ENCODE assay signal across 24 cellular contexts in genomic region chr11:85028329-85029101, GRCh38.
"Had no signal": no experiment of that assay in that cellular context is flagged by ENCODE, and none has a peak within 500 bp of the region (broad histone marks: within the 10 kb centered on the region; RNA-seq: fewer than 3 reads in every experiment).

No MANE protein-coding gene starts in this region.

- H3K27me3 ChIP-seq: heart right ventricle, spleen, upper lobe of left lung had no signal

- ATAC-seq: activated T-cell treated with anti-CD3 and anti-CD28 coated beads, Interleukin-2, amount 50 U/mL, for 72 hours; heart right ventricle; left colon; naive thymus-derived CD8-positive, alpha-beta T cell had no signal

- H3K4me3 ChIP-seq: heart right ventricle, spleen, upper lobe of left lung had no signal

- H3K4me1 Mint-ChIP-seq: brain; mesothelial cell of epicardium; naive thymus-derived CD8-positive, alpha-beta T cell had no signal

- H3K9me3 ChIP-seq: heart right ventricle, upper lobe of left lung had no signal

- H3K4me1 ChIP-seq: heart right ventricle, spleen, upper lobe of left lung had no signal

- H3K27ac ChIP-seq: heart right ventricle, spleen, upper lobe of left lung had no signal

- H3K9me3 Mint-ChIP-seq: mesothelial cell of epicardium had no signal

- H3K4me3 Mint-ChIP-seq: activated T-cell treated with anti-CD3 and anti-CD28 coated beads, Interleukin-2, amount 50 U/mL, for 72 hours; brain; dendritic cell treated with granulocyte-macrophage colony-stimulating factor and Interleukin-4, amounts not matched to agents 40 ng/mL and 50 ng/mL, for 4 days; mesothelial cell of epicardium; naive thymus-derived CD8-positive, alpha-beta T cell had no signal

- H3K36me3 ChIP-seq: heart right ventricle, spleen, upper lobe of left lung had no signal

- DNase-seq: activated CD4-positive, alpha-beta T cell treated with anti-CD3 and anti-CD28 coated beads for 4 hours; activated CD4-positive, alpha-beta T cell treated with anti-CD3 and anti-CD28 coated beads, Interleukin-2, amount 50 U/mL, for 48 hours; activated CD4-positive, CD25-positive, alpha-beta regulatory T cell; activated CD8-positive, alpha-beta memory T cell treated with anti-CD3 and anti-CD28 coated beads, Interleukin-2, amount 50 U/mL, for 48 hours; activated effector memory CD4-positive, alpha-beta T cell treated with Interleukin-2 at 50 U/mL for 16 hours; activated naive CD4-positive, alpha-beta T cell treated with anti-CD3 and anti-CD28 coated beads, Interleukin-2, amount 50 U/mL, for 16 hours; activated T-cell treated with anti-CD3 and anti-CD28 coated beads, Interleukin-2, amount 50 U/mL, for 72 hours; effector CD4-positive, alpha-beta T cell; erythroblast; foreskin fibroblast; heart right ventricle; islet precursor cell; left colon; retina; spleen; stimulated activated CD4-positive, alpha-beta T cell treated with anti-CD3 and anti-CD28 coated beads, Interleukin-4, amount 100 ng/mL, for 1 hour; stimulated activated naive CD4-positive, alpha-beta T cell; T1000 had no signal

- H3K27ac Mint-ChIP-seq: activated T-cell treated with anti-CD3 and anti-CD28 coated beads, Interleukin-2, amount 50 U/mL, for 72 hours; brain; dendritic cell treated with granulocyte-macrophage colony-stimulating factor and Interleukin-4, amounts not matched to agents 40 ng/mL and 50 ng/mL, for 4 days; mesothelial cell of epicardium; naive thymus-derived CD8-positive, alpha-beta T cell; progenitor cell of endocrine pancreas had no signal

- H3K27me3 Mint-ChIP-seq: brain; dendritic cell treated with granulocyte-macrophage colony-stimulating factor and Interleukin-4, amounts not matched to agents 40 ng/mL and 50 ng/mL, for 4 days; naive thymus-derived CD8-positive, alpha-beta T cell; progenitor cell of endocrine pancreas had no signal

- H3K36me3 Mint-ChIP-seq: brain, mesothelial cell of epicardium had no signal
